21 cellular contexts compared by ENCODE assay signal in genomic region chr11:6217722-6218121, GRCh38. TPM values are rescaled to one million over a fixed set of nuclear protein-coding genes. Genes with fewer than 3 reads are reported as not detected.
A peak's percentile ranks its signal among the peaks of the same experiment; 100 is the strongest.
DNase-seq lines count a peak whose midpoint lies in the region; ATAC-seq lines count a peak whose summit lies in the region.
"Had no signal": no experiment of that assay in that cellular context is flagged by ENCODE, and none has a peak within 500 bp of the region (broad histone marks: within the 10 kb centered on the region; RNA-seq: fewer than 3 reads in every experiment).

No MANE protein-coding gene starts in this region.

- no peak overlapping the region for H2AK5ac ChIP-seq in mesendoderm (ENCODE audit: low read length)

- no peak overlapping the region for H2BK15ac ChIP-seq in mesendoderm (replicated peaks; ENCODE audit: low read depth)

- H3K4me3 ChIP-seq in mesendoderm (ENCODE audit: low read length), result no peak overlapping the region
- H3K4me3 ChIP-seq: GM12878, GM23248, HAP-1 had no signal

- no peak overlapping the region for H2BK120ac ChIP-seq in mesendoderm (ENCODE audit: low read depth, low read length)

- H3K4ac ChIP-seq in mesendoderm (ENCODE audit: low read depth, low read length), result no peak overlapping the region

- H3K9me3 Mint-ChIP-seq in dendritic cell treated with granulocyte-macrophage colony-stimulating factor and Interleukin-4, amounts not matched to agents 40 ng/mL and 50 ng/mL, for 4 days, result no peaks in the 10 kb centered on the region
- H3K9me3 Mint-ChIP-seq: CD4-positive, CD25-positive, alpha-beta regulatory T cell; CD8-positive, alpha-beta memory T cell had no signal

- H3K23ac ChIP-seq in mesendoderm (ENCODE audit: low read length), result no peak overlapping the region

- no CpG with 5 or more reads among the region's 19 CpGs for WGBS in mesendoderm (ENCODE audit: extremely low coverage, insufficient coverage, low lambda C conversion rate)

- no peak overlapping the region for H3K4me3 Mint-ChIP-seq in T-helper 17 cell
- H3K4me3 Mint-ChIP-seq in dendritic cell treated with granulocyte-macrophage colony-stimulating factor and Interleukin-4, amounts not matched to agents 40 ng/mL and 50 ng/mL, for 4 days, result no peak overlapping the region
- H3K4me3 Mint-ChIP-seq: CD4-positive, CD25-positive, alpha-beta regulatory T cell; CD8-positive, alpha-beta memory T cell had no signal

- no peaks in the 10 kb centered on the region for H3K27me3 Mint-ChIP-seq in T-helper 17 cell
- no peaks in the 10 kb centered on the region for H3K27me3 Mint-ChIP-seq in dendritic cell treated with granulocyte-macrophage colony-stimulating factor and Interleukin-4, amounts not matched to agents 40 ng/mL and 50 ng/mL, for 4 days
- H3K27me3 Mint-ChIP-seq: CD4-positive, CD25-positive, alpha-beta regulatory T cell; CD8-positive, alpha-beta memory T cell had no signal

- peak overlapping the region; percentile 37 for H3K27ac Mint-ChIP-seq in T-helper 17 cell
- peak overlapping the region; percentile 6 for H3K27ac Mint-ChIP-seq in dendritic cell treated with granulocyte-macrophage colony-stimulating factor and Interleukin-4, amounts not matched to agents 40 ng/mL and 50 ng/mL, for 4 days
- H3K27ac Mint-ChIP-seq: CD4-positive, CD25-positive, alpha-beta regulatory T cell had no signal

- H3K4me1 Mint-ChIP-seq in T-helper 17 cell, result peaks cover 25% of the 10 kb centered on the region
- peaks cover 33% of the 10 kb centered on the region for H3K4me1 Mint-ChIP-seq in dendritic cell treated with granulocyte-macrophage colony-stimulating factor and Interleukin-4, amounts not matched to agents 40 ng/mL and 50 ng/mL, for 4 days (ENCODE audit: low read depth)

- H3K79me1 ChIP-seq in mesendoderm (ENCODE audit: low read length), result no peaks in the 10 kb centered on the region

- H2BK5ac ChIP-seq in mesendoderm (ENCODE audit: low read length), result no peak overlapping the region

- DNase-seq in T-helper 17 cell, result no peak
- no peak for DNase-seq in mesendoderm
- no peak for DNase-seq in cortex of kidney (lab: John Stamatoyannopoulos, UW)
- DNase-seq: ACHN; BE2C; C1 segment of cervical spinal cord; CD4-positive, CD25-positive, alpha-beta regulatory T cell; CD8-positive, alpha-beta memory T cell; COR-L47; DMS 273 treated with DMSO at 0.1 percent for 48 hours; DMS53; DND-41; EL; GM23248 had no signal

- ATAC-seq in T-helper 17 cell (no peak), HG03432 (IDR thresholded peaks at IDR 0.05; ENCODE audit: unreplicated experiment) (no peak), HG03175 (IDR thresholded peaks at IDR 0.05; ENCODE audit: unreplicated experiment) (no peak)
- ATAC-seq: GM12878 had no signal

- peak overlapping the region; percentile 65 for H3K56ac ChIP-seq in mesendoderm (ENCODE audit: low read length)

- intact Hi-C loops in dendritic cell treated with granulocyte-macrophage colony-stimulating factor and Interleukin-4, amounts not matched to agents 40 ng/mL and 50 ng/mL, for 4 days (cut with micrococcal nuclease), result no loop called here

- H3K4me2 ChIP-seq in mesendoderm (ENCODE audit: low read length), result no peak overlapping the region

- H3K36me3 Mint-ChIP-seq in T-helper 17 cell (ENCODE audit: low read depth), result peaks cover 28% of the 10 kb centered on the region
- peaks cover 16% of the 10 kb centered on the region for H3K36me3 Mint-ChIP-seq in dendritic cell treated with granulocyte-macrophage colony-stimulating factor and Interleukin-4, amounts not matched to agents 40 ng/mL and 50 ng/mL, for 4 days (ENCODE audit: low read depth)

- H3K9ac ChIP-seq in mesendoderm (ENCODE audit: low read length), result no peak overlapping the region
- H3K9ac ChIP-seq: GM23248 had no signal

- no peaks in the 10 kb centered on the region for H3K27me3 ChIP-seq in mesendoderm (ENCODE audit: insufficient read depth, low read length, poor library complexity)
- H3K27me3 ChIP-seq: BE2C had no signal

- H4K5ac ChIP-seq in mesendoderm (ENCODE audit: low read length), result no peak overlapping the region

- no peak overlapping the region for H4K8ac ChIP-seq in mesendoderm (ENCODE audit: low read depth, low read length)

- H3K79me2 ChIP-seq in mesendoderm (ENCODE audit: control insufficient read depth, insufficient read depth, low read length), result no peaks in the 10 kb centered on the region

- H3K27ac ChIP-seq in mesendoderm (ENCODE audit: low read depth, low read length), result no peak overlapping the region
- H3K27ac ChIP-seq: GM23248 had no signal

- no peaks in the 10 kb centered on the region for H3K9me3 ChIP-seq in T-helper 17 cell (ENCODE audit: control insufficient read depth, low read length, poor library complexity, severe bottlenecking)
- H3K9me3 ChIP-seq: BE2C, HAP-1 had no signal

- H3K18ac ChIP-seq in mesendoderm (ENCODE audit: low read length), result peak overlapping the region; percentile 15

- no peaks in the 10 kb centered on the region for H3K36me3 ChIP-seq in mesendoderm (ENCODE audit: control insufficient read depth, insufficient read depth, low read length)
- H3K36me3 ChIP-seq: BE2C had no signal

- peaks cover 16% of the 10 kb centered on the region for H3K4me1 ChIP-seq in mesendoderm (ENCODE audit: control insufficient read depth, low read depth, low read length)
- H3K4me1 ChIP-seq: BE2C, HAP-1 had no signal

RNA-seq across cellular contexts. Expression of gene C11orf42, which starts 12.4 kb away (rescaled TPM):
- not detected for total RNA-seq in T-helper 17 cell
- polyA plus RNA-seq in mesendoderm (2013, experiment 1 of 2), result not detected
- not detected for polyA plus RNA-seq in mesendoderm (2013, experiment 2 of 2)
- total RNA-seq: CD4-positive, CD25-positive, alpha-beta regulatory T cell; CD8-positive, alpha-beta memory T cell; G401; GM12878; GM23248; H4 had no signal
- polyA plus RNA-seq: CD4-positive, CD25-positive, alpha-beta regulatory T cell; CD8-positive, alpha-beta memory T cell had no signal

RNA-seq across cellular contexts. Expression of gene FHIP1B, which starts 16.7 kb away (rescaled TPM):
- total RNA-seq in T-helper 17 cell, result 10 to 100 TPM; 27.6 to 33.8 TPM
- 16.1 TPM for polyA plus RNA-seq in mesendoderm (2013, experiment 1 of 2)
- 13.9 TPM for polyA plus RNA-seq in mesendoderm (2013, experiment 2 of 2)

RNA-seq across cellular contexts. Expression of gene OR52W1, which starts 18.7 kb away (rescaled TPM):
- not detected for total RNA-seq in T-helper 17 cell
- polyA plus RNA-seq in mesendoderm (2013, experiment 1 of 2), result not detected
- not detected for polyA plus RNA-seq in mesendoderm (2013, experiment 2 of 2)
- total RNA-seq: CD4-positive, CD25-positive, alpha-beta regulatory T cell; CD8-positive, alpha-beta memory T cell; G401; GM12878; GM23248; H4 had no signal
- polyA plus RNA-seq: CD4-positive, CD25-positive, alpha-beta regulatory T cell; CD8-positive, alpha-beta memory T cell; GM12878; GM23248 had no signal

RNA-seq across cellular contexts. Expression of gene CNGA4, which starts 21.2 kb away (rescaled TPM):
- under 1 TPM; 0.15 to 0.23 TPM for total RNA-seq in T-helper 17 cell
- 0.11 TPM for polyA plus RNA-seq in mesendoderm (2013, experiment 1 of 2)
- 0.08 TPM for polyA plus RNA-seq in mesendoderm (2013, experiment 2 of 2)
- total RNA-seq: G401, GM23248, H4 had no signal
- polyA plus RNA-seq: CD4-positive, CD25-positive, alpha-beta regulatory T cell; CD8-positive, alpha-beta memory T cell; GM23248 had no signal

RNA-seq across cellular contexts. Expression of gene CCKBR, which starts 41.9 kb away (rescaled TPM):
- not detected for total RNA-seq in T-helper 17 cell
- 3.0 TPM for polyA plus RNA-seq in mesendoderm (2013, experiment 1 of 2)
- 3.2 TPM for polyA plus RNA-seq in mesendoderm (2013, experiment 2 of 2)
- total RNA-seq: CD4-positive, CD25-positive, alpha-beta regulatory T cell; CD8-positive, alpha-beta memory T cell; G401; GM12878; GM23248; H4 had no signal
- polyA plus RNA-seq: CD4-positive, CD25-positive, alpha-beta regulatory T cell; CD8-positive, alpha-beta memory T cell; GM12878; GM23248 had no signal
